Comparison of ENCODE assay signal across 20 cellular contexts in genomic region chr3:65561617-65562016, GRCh38.
A peak's percentile ranks its signal among the peaks of the same experiment; 100 is the strongest.
DNase-seq lines count a peak whose midpoint lies in the region; ATAC-seq and TF ChIP-seq lines count a peak whose summit lies in the region.
"Had no signal": no experiment of that assay in that cellular context is flagged by ENCODE, and none has a peak within 500 bp of the region (broad histone marks: within the 10 kb centered on the region; RNA-seq: fewer than 3 reads in every experiment).

No MANE protein-coding gene starts in this region.

- no peaks in the 10 kb centered on the region for H3K4me1 ChIP-seq in foreskin keratinocyte
- no peaks in the 10 kb centered on the region for H3K4me1 ChIP-seq in left lung

- H3K36me3 Mint-ChIP-seq in activated T-helper 2 cell treated with anti-CD3 and anti-CD28 coated beads, Interferon-gamma antibody, Interleukin-2, Interleukin-4, amounts not matched to agents 10 μg/mL and 5 μg/mL and 100 μg/mL, durations not matched to agents 14 hours and 24 hours and 36 hours (ENCODE audit: low read depth) = no peaks in the 10 kb centered on the region
- H3K36me3 Mint-ChIP-seq: CD14-positive monocyte had no signal

- H3K9me3 ChIP-seq in left lung = no peaks in the 10 kb centered on the region
- H3K9me3 ChIP-seq: MG63, SJSA1 had no signal

- intact Hi-C loops in left lung (cut with DNase I) = no loop called here
- intact Hi-C loops in activated T-helper 2 cell treated with anti-CD3 and anti-CD28 coated beads, Interferon-gamma antibody, Interleukin-2, Interleukin-4, amounts not matched to agents 10 μg/mL and 5 μg/mL and 100 μg/mL, durations not matched to agents 14 hours and 24 hours and 36 hours (cut with micrococcal nuclease) = no loop called here

- H3K4me3 Mint-ChIP-seq in activated T-helper 2 cell treated with anti-CD3 and anti-CD28 coated beads, Interferon-gamma antibody, Interleukin-2, Interleukin-4, amounts not matched to agents 10 μg/mL and 5 μg/mL and 100 μg/mL, durations not matched to agents 14 hours and 24 hours and 36 hours (ENCODE audit: low read depth) = no peak overlapping the region
- H3K4me3 Mint-ChIP-seq: CD14-positive monocyte, T-helper 17 cell had no signal

- no peak for TF ChIP-seq POLR2A in NB4 (IDR thresholded peaks at IDR 0.05; ENCODE audit: extremely low read depth, insufficient read length)
- TF ChIP-seq POLR2A in erythroblast (IDR thresholded peaks at IDR 0.05; ENCODE audit: low read length) = no peak

- DNase-seq in GM06990 (ENCODE audit: extremely low read depth, insufficient read length) = peak; percentile 21
- peak; percentile 2 for DNase-seq in NB4 (ENCODE audit: low read depth)
- peak; percentile 60 to 78 for DNase-seq in foreskin keratinocyte
- no peak for DNase-seq in erythroblast (lab: John Stamatoyannopoulos, UW)
- no peak for DNase-seq in left lung
- DNase-seq in activated T-helper 2 cell treated with anti-CD3 and anti-CD28 coated beads, Interferon-gamma antibody, Interleukin-2, Interleukin-4, amounts not matched to agents 10 μg/mL and 5 μg/mL and 100 μg/mL, durations not matched to agents 14 hours and 24 hours and 36 hours (ENCODE audit: low spot score) = no peak
- DNase-seq: DMS79 treated with DMSO at 0.1 percent for 48 hours, H7, Karpas-422, MG63, NCI-H1417, NCI-H187, NCI-H2107, NCI-H510A, NCI-H774, T-helper 17 cell had no signal

- H3K4me1 Mint-ChIP-seq in activated T-helper 2 cell treated with anti-CD3 and anti-CD28 coated beads, Interferon-gamma antibody, Interleukin-2, Interleukin-4, amounts not matched to agents 10 μg/mL and 5 μg/mL and 100 μg/mL, durations not matched to agents 14 hours and 24 hours and 36 hours (ENCODE audit: low read depth) = no peaks in the 10 kb centered on the region
- H3K4me1 Mint-ChIP-seq: CD14-positive monocyte, T-helper 17 cell had no signal

- peak overlapping the region; percentile 19 for H3K27ac ChIP-seq in foreskin keratinocyte
- H3K27ac ChIP-seq in left lung = no peak overlapping the region
- H3K27ac ChIP-seq: SJSA1 had no signal

- no peak overlapping the region for H3K27ac Mint-ChIP-seq in activated T-helper 2 cell treated with anti-CD3 and anti-CD28 coated beads, Interferon-gamma antibody, Interleukin-2, Interleukin-4, amounts not matched to agents 10 μg/mL and 5 μg/mL and 100 μg/mL, durations not matched to agents 14 hours and 24 hours and 36 hours
- H3K27ac Mint-ChIP-seq: CD14-positive monocyte, T-helper 17 cell had no signal

- H3K9me3 Mint-ChIP-seq in activated T-helper 2 cell treated with anti-CD3 and anti-CD28 coated beads, Interferon-gamma antibody, Interleukin-2, Interleukin-4, amounts not matched to agents 10 μg/mL and 5 μg/mL and 100 μg/mL, durations not matched to agents 14 hours and 24 hours and 36 hours = no peaks in the 10 kb centered on the region

- no peaks in the 10 kb centered on the region for H3K36me3 ChIP-seq in GM06990 (ENCODE audit: control insufficient read depth, insufficient read depth, low read length)
- H3K36me3 ChIP-seq in left lung = no peaks in the 10 kb centered on the region
- H3K36me3 ChIP-seq: MG63, SJSA1 had no signal

- no peaks in the 10 kb centered on the region for H3K27me3 Mint-ChIP-seq in activated T-helper 2 cell treated with anti-CD3 and anti-CD28 coated beads, Interferon-gamma antibody, Interleukin-2, Interleukin-4, amounts not matched to agents 10 μg/mL and 5 μg/mL and 100 μg/mL, durations not matched to agents 14 hours and 24 hours and 36 hours (ENCODE audit: low read depth)
- H3K27me3 Mint-ChIP-seq: T-helper 17 cell had no signal

- ATAC-seq in HG03565 (IDR thresholded peaks at IDR 0.05; ENCODE audit: unreplicated experiment) (peak; percentile 69), foreskin keratinocyte (peak; percentile 66), left lung (no peak), GM21576 (IDR thresholded peaks at IDR 0.05; ENCODE audit: unreplicated experiment) (no peak)
- ATAC-seq: T-helper 17 cell had no signal

- TF ChIP-seq CTCF in GM06990 (IDR thresholded peaks at IDR 0.05; ENCODE audit: insufficient read depth, low read length, poor library complexity, severe bottlenecking) = no peak
- TF ChIP-seq CTCF in NB4 (IDR thresholded peaks at IDR 0.05; ENCODE audit: low read depth, low read length) = no peak
- no peak for TF ChIP-seq CTCF in foreskin keratinocyte (conservative IDR thresholded peaks at IDR 0.05)
- no peak for TF ChIP-seq CTCF in left lung (IDR thresholded peaks at IDR 0.05)

- H3K4me3 ChIP-seq in GM06990 (replicated peaks; ENCODE audit: low read depth, low read length) (no peak overlapping the region), NB4 (ENCODE audit: low read depth, low read length) (no peak overlapping the region), left lung (no peak overlapping the region)
- H3K4me3 ChIP-seq: MG63, SJSA1 had no signal

- no peaks in the 10 kb centered on the region for H3K27me3 ChIP-seq in GM06990 (replicated peaks; ENCODE audit: control insufficient read depth, insufficient read depth, low read length)
- H3K27me3 ChIP-seq in foreskin keratinocyte = no peaks in the 10 kb centered on the region
- H3K27me3 ChIP-seq in left lung = no peaks in the 10 kb centered on the region
- H3K27me3 ChIP-seq: MG63, SJSA1 had no signal

Comparison
In these comparisons a context has a peak if more than half of its experiments do, and no peak if none do; other contexts are left out.
1. DNase-seq: peak in GM06990 (single experiment), NB4 (single experiment) and foreskin keratinocyte (2 of 2); none in erythroblast (0 of 2), left lung (0 of 2) and activated T-helper 2 cell treated with anti-CD3 and anti-CD28 coated beads, Interferon-gamma antibody, Interleukin-2, Interleukin-4, amounts not matched to agents 10 μg/mL and 5 μg/mL and 100 μg/mL, durations not matched to agents 14 hours and 24 hours and 36 hours (single experiment).
2. ATAC-seq: peak in HG03565 (single experiment) and foreskin keratinocyte (single experiment); none in left lung (single experiment) and GM21576 (single experiment).